Comparison of ENCODE assay signal across 28 cellular contexts in genomic region chr1:10589074-10589473, GRCh38.
"Had no signal": no experiment of that assay in that cellular context is flagged by ENCODE, and none has a peak within 500 bp of the region (broad histone marks: within the 10 kb centered on the region; RNA-seq: fewer than 3 reads in every experiment).

No MANE protein-coding gene starts in this region.

- H3K9me3 ChIP-seq: colonic mucosa, esophagus muscularis mucosa, esophagus squamous epithelium, gastrocnemius medialis, gastroesophageal sphincter had no signal

- H3K27me3 ChIP-seq: colonic mucosa, dorsolateral prefrontal cortex, esophagus muscularis mucosa, esophagus squamous epithelium, foreskin keratinocyte, gastrocnemius medialis, gastroesophageal sphincter, heart left ventricle, heart right ventricle had no signal

- H3K27ac Mint-ChIP-seq: dendritic cell treated with granulocyte-macrophage colony-stimulating factor and Interleukin-4, amounts not matched to agents 40 ng/mL and 50 ng/mL, for 4 days; effector memory CD8-positive, alpha-beta T cell; endodermal cell had no signal

- DNase-seq: colonic mucosa; cortex of kidney; dermis blood vessel endothelial cell; dorsolateral prefrontal cortex; effector CD4-positive, alpha-beta T cell; effector CD8-positive, alpha-beta T cell; effector memory CD4-positive, alpha-beta T cell; effector memory CD8-positive, alpha-beta T cell; endodermal cell; erythroblast; esophagus squamous epithelium; foreskin fibroblast; foreskin keratinocyte; foreskin melanocyte; gastrocnemius medialis; head of caudate nucleus; heart left ventricle; heart right ventricle had no signal

- FAIRE-seq: colon, endometrium, endothelial cell of umbilical vein, frontal cortex had no signal

- H3K4me3 ChIP-seq: colonic mucosa, coronary artery, dorsolateral prefrontal cortex, esophagus muscularis mucosa, esophagus squamous epithelium, gastrocnemius medialis, gastroesophageal sphincter, heart left ventricle, heart right ventricle had no signal

- H3K27me3 Mint-ChIP-seq: dendritic cell treated with granulocyte-macrophage colony-stimulating factor and Interleukin-4, amounts not matched to agents 40 ng/mL and 50 ng/mL, for 4 days; effector memory CD8-positive, alpha-beta T cell had no signal

- H3K36me3 ChIP-seq: colonic mucosa, esophagus muscularis mucosa, gastrocnemius medialis, gastroesophageal sphincter, heart left ventricle, heart right ventricle had no signal

- H3K9me3 Mint-ChIP-seq: effector memory CD8-positive, alpha-beta T cell; endodermal cell had no signal

- ATAC-seq: effector memory CD8-positive, alpha-beta T cell; esophagus mucosa; foreskin keratinocyte; gastrocnemius medialis; gastroesophageal sphincter; heart left ventricle; heart right ventricle had no signal

- H3K27ac ChIP-seq: colonic mucosa, coronary artery, dorsolateral prefrontal cortex, epithelial cell of prostate, esophagus muscularis mucosa, esophagus squamous epithelium, foreskin keratinocyte, gastrocnemius medialis, gastroesophageal sphincter, heart left ventricle, heart right ventricle had no signal

- H3K4me1 ChIP-seq: colonic mucosa, foreskin keratinocyte, gastrocnemius medialis had no signal

- H3K4me3 Mint-ChIP-seq: dendritic cell treated with granulocyte-macrophage colony-stimulating factor and Interleukin-4, amounts not matched to agents 40 ng/mL and 50 ng/mL, for 4 days; effector memory CD8-positive, alpha-beta T cell; endodermal cell had no signal
